Comparison of ENCODE assay signal across 10 cellular contexts in the genomic region with DNA sequence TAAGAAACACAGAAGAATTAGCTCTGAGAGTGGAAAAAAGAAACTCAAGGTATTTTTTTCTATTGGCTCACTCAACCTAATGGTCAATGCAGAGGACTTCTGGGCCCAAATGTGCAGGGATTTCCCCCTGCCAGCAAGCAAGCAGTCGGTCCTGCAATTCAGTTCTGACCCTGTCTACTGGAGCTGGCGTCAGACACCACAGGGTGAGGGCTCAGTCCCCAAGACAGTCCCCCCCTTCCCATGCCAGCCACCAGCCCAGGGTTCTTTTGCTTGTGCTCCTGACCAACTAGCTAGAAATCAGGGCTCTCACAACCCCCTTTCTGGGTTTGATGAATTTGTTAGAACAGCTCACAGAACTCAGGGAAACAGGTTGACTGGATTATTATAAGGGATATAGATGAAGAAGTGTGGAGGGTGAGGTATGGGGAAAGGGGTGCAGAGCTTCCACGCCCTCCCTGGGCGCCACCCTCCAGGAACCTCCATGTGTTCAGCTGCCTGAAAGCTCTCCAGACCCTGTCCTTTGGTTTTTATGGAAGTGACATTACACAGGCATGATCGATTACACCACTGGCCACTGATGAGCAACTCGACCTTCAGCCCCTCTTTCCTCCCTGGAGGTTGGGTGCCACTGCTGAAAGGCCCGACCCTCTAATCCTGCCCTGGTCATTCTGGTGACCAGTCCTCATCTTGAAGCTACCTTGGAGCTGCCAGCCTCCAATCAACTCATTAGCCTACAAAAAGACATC. TPM values are rescaled to one million over a fixed set of nuclear protein-coding genes. Genes with fewer than 3 reads are reported as not detected.
DNase-seq lines count a peak whose midpoint lies in the region; ATAC-seq and TF ChIP-seq lines count a peak whose summit lies in the region.
"Had no signal": no experiment of that assay in that cellular context is flagged by ENCODE, and none has a peak within 500 bp of the region (broad histone marks: within the 10 kb centered on the region; RNA-seq: fewer than 3 reads in every experiment).

No MANE protein-coding gene starts in this region.

- H3K36me3 Mint-ChIP-seq in natural killer cell (peaks cover 23% of the 10 kb centered on the region), nephron progenitor cell (ENCODE audit: low read depth) (peaks cover 53% of the 10 kb centered on the region)

- H3K4me1 Mint-ChIP-seq in natural killer cell, result peaks cover 94 to 99% of the 10 kb centered on the region in 2 donors
- H3K4me1 Mint-ChIP-seq in nephron progenitor cell, result no peaks in the 10 kb centered on the region
- H3K4me1 Mint-ChIP-seq: GM23338 had no signal

- in situ Hi-C loops in HAP-1 (cut with MboI; ENCODE audit: low sequenced_read_pairs), result no loop called here

- no peak overlapping the region for H3K4me2 ChIP-seq in OCI-LY7 (ENCODE audit: low read length)
- H3K4me2 ChIP-seq: GM23338 had no signal

- H3K4me3 Mint-ChIP-seq in natural killer cell (peak overlapping the region; percentile 94), nephron progenitor cell (no peak overlapping the region)
- H3K4me3 Mint-ChIP-seq: GM23338 had no signal

- H3K9me3 Mint-ChIP-seq in natural killer cell (no peaks in the 10 kb centered on the region), nephron progenitor cell (no peaks in the 10 kb centered on the region)
- H3K9me3 Mint-ChIP-seq: GM23338 had no signal

- intact Hi-C loops in A673 (cut with micrococcal nuclease; ENCODE audit: unreplicated experiment), result no loop called here
- intact Hi-C loops in OCI-LY7 (cut with micrococcal nuclease; ENCODE audit: unreplicated experiment), result no loop called here
- intact Hi-C loops in natural killer cell (cut with micrococcal nuclease), result no loop called here

- POLR2A ChIA-PET in A673 (lab: Charles Lee; ENCODE audit: low non-redundant PET) (no interaction called here), OCI-LY7 (lab: Charles Lee) (interaction anchor here (1.6 kb wide), 1 partner anchor 9 kb away, joined by 9 read pairs; no protein-coding TSS in a partner anchor)

- H3K27me3 Mint-ChIP-seq in natural killer cell (ENCODE audit: low read depth in 2 of 2) (no peaks in the 10 kb centered on the region), nephron progenitor cell (ENCODE audit: low read depth, poor library complexity) (peaks cover 3% of the 10 kb centered on the region)

- CTCF ChIA-PET in A673 (lab: Charles Lee) (no interaction called here), OCI-LY7 (lab: Charles Lee; ENCODE audit: unreplicated experiment) (no interaction called here)

- TF ChIP-seq CTCF in A673 (conservative IDR thresholded peaks at IDR 0.05; ENCODE audit: low read depth, low read length) (no peak), OCI-LY7 (conservative IDR thresholded peaks at IDR 0.05; ENCODE audit: low read length) (no peak), coronary artery (IDR thresholded peaks at IDR 0.05) (no peak), natural killer cell (IDR thresholded peaks at IDR 0.05) (no peak), nephron progenitor cell (IDR thresholded peaks at IDR 0.05) (no peak)

- DNase-seq in A673 (ENCODE audit: low spot score) (no peak), OCI-LY7 (ENCODE audit: low spot score) (no peak), coronary artery (ENCODE audit: low spot score) (peak; percentile 46), natural killer cell (peak; percentile 32), nephron progenitor cell (no peak), COLO829 (ENCODE audit: low spot score) (no peak), HAP-1 (ENCODE audit: low spot score in 2 of 2) (no peak)
- DNase-seq: KG1 had no signal

- H3K9me3 ChIP-seq in A673 (ENCODE audit: low read depth, low read length, poor library complexity, severe bottlenecking) (no peaks in the 10 kb centered on the region), OCI-LY7 (ENCODE audit: low read length) (no peaks in the 10 kb centered on the region), HAP-1 (no peaks in the 10 kb centered on the region)

- BruUV-seq in A673 (replicated peaks; lab: Mats Ljungman, UMichigan), result no TSS peak
- BruUV-seq in OCI-LY7 (replicated peaks; lab: Mats Ljungman, UMichigan), result TSS peak; percentile 28

- peak overlapping the region; percentile 37 for H3K27ac ChIP-seq in A673 (ENCODE audit: low read depth, low read length, poor library complexity, severe bottlenecking)
- H3K27ac ChIP-seq in OCI-LY7 (ENCODE audit: low read depth, low read length, poor library complexity, severe bottlenecking), result no peak overlapping the region
- peak overlapping the region in 1 of 2 donors; percentile 19 for H3K27ac ChIP-seq in coronary artery

- H3K27me3 ChIP-seq in A673 (replicated peaks; ENCODE audit: insufficient read depth, low read depth, low read length, poor library complexity) (no peaks in the 10 kb centered on the region), HAP-1 (ENCODE audit: low read depth) (no peaks in the 10 kb centered on the region)

- no peak overlapping the region for H2AFZ ChIP-seq in OCI-LY7 (ENCODE audit: low read length)
- H2AFZ ChIP-seq: GM23338 had no signal

- H3K36me3 ChIP-seq in A673 (ENCODE audit: insufficient read depth, low read length, poor library complexity, severe bottlenecking), result peaks cover 52% of the 10 kb centered on the region
- peaks cover 87% of the 10 kb centered on the region for H3K36me3 ChIP-seq in OCI-LY7 (ENCODE audit: insufficient read depth, low read length)
- peaks cover 53% of the 10 kb centered on the region for H3K36me3 ChIP-seq in HAP-1 (replicated peaks)

- H3K4me3 ChIP-seq in A673 (ENCODE audit: low read depth, low read length, poor library complexity, severe bottlenecking) (no peak overlapping the region), OCI-LY7 (ENCODE audit: low read depth, low read length, poor library complexity, severe bottlenecking) (no peak overlapping the region), coronary artery (no peak overlapping the region), HAP-1 (no peak overlapping the region)
- H3K4me3 ChIP-seq: GM23338 had no signal

- H3K4me1 ChIP-seq in A673 (ENCODE audit: insufficient read depth, low read length, poor library complexity, severe bottlenecking) (no peaks in the 10 kb centered on the region), OCI-LY7 (ENCODE audit: insufficient read depth, low read length, poor library complexity, severe bottlenecking) (peaks cover 8% of the 10 kb centered on the region), HAP-1 (no peaks in the 10 kb centered on the region)

- peak overlapping the region; percentile 98 to 99 for H3K27ac Mint-ChIP-seq in natural killer cell
- H3K27ac Mint-ChIP-seq in nephron progenitor cell, result no peak overlapping the region
- H3K27ac Mint-ChIP-seq: GM23338 had no signal

- no peaks in the 10 kb centered on the region for H3K79me2 ChIP-seq in OCI-LY7 (ENCODE audit: insufficient read depth, low read depth, low read length)

- H4K20me1 ChIP-seq in OCI-LY7 (ENCODE audit: insufficient read depth, low read length), result no peaks in the 10 kb centered on the region

- peak in 2 of 3 donors; percentile 10 to 40 for ATAC-seq in natural killer cell
- no peak for ATAC-seq in GM18519 (IDR thresholded peaks at IDR 0.05; ENCODE audit: low FRiP score, unreplicated experiment)
- ATAC-seq: GM23338 had no signal

- no peaks in the 10 kb centered on the region for H3K9me2 ChIP-seq in OCI-LY7 (ENCODE audit: insufficient read depth, low read length)

RNA-seq across cellular contexts. Expression of gene PWP2, which starts 22.5 kb away (rescaled TPM):
- 10.1 and 13.0 TPM in 2 replicates for total RNA-seq in A673 (2021)
- 2.5 and 8.2 TPM in 2 replicates for total RNA-seq in OCI-LY7 (2014; rRNA removed; shearing (Covaris generic))
- 8.4 and 11.5 TPM in 2 replicates for total RNA-seq in OCI-LY7 (2022)
- total RNA-seq in natural killer cell, result 10 to 100 TPM; 28.5 to 32.7 (median 32.7) TPM

RNA-seq across cellular contexts. Expression of gene GATD3, which starts 48.8 kb away (rescaled TPM):
- total RNA-seq in A673 (2021) (13.1 and 16.3 TPM in 2 replicates), OCI-LY7 (2022) (24.1 and 28.1 TPM in 2 replicates), natural killer cell (10 to 100 TPM; 24.8 to 37.1 (median 27.8) TPM)
- total RNA-seq in OCI-LY7 (2014; rRNA removed; shearing (Covaris generic)), result 6.6 TPM in 2 replicates

Comparison
In these comparisons a context has a peak if more than half of its experiments do, and no peak if none do; other contexts are left out.
1. DNase-seq: peak in coronary artery (single experiment) and natural killer cell (single experiment); none in A673 (single experiment), OCI-LY7 (single experiment), nephron progenitor cell (single experiment), COLO829 (single experiment) and HAP-1 (0 of 2).